In genomic region chr9:10806873-10807272, GRCh38 we compare ENCODE assay signal across 30 cellular contexts.
"Had no signal": no experiment of that assay in that cellular context is flagged by ENCODE, and none has a peak within 500 bp of the region (broad histone marks: within the 10 kb centered on the region; RNA-seq: fewer than 3 reads in every experiment).

No MANE protein-coding gene starts in this region.

- H3K27me3 ChIP-seq: ovary, right lobe of liver, sigmoid colon, suprapubic skin, testis, tibial artery, transverse colon, upper lobe of right lung, uterus had no signal

- H3K27ac ChIP-seq: ovary, parathyroid adenoma, psoas muscle, right lobe of liver, sigmoid colon, suprapubic skin, testis, tibial artery, transverse colon, upper lobe of right lung, uterus had no signal

- H3K36me3 Mint-ChIP-seq: naive thymus-derived CD8-positive, alpha-beta T cell; stimulated activated effector memory CD8-positive, alpha-beta T cell treated with anti-CD3 and anti-CD28 coated beads, Interleukin-12 subunit alpha, Interleukin-12 subunit beta, amount 100 ng/mL, for 72 hours; type B pancreatic cell had no signal

- H3K4me1 ChIP-seq: parathyroid adenoma, psoas muscle, right lobe of liver, sigmoid colon, suprapubic skin, testis, tibial artery, transverse colon, upper lobe of right lung, uterus had no signal

- H3K9me3 ChIP-seq: ovary, psoas muscle, right lobe of liver, testis, tibial artery, upper lobe of right lung, uterus had no signal

- H3K4me3 Mint-ChIP-seq: naive thymus-derived CD8-positive, alpha-beta T cell; natural killer cell treated with Interleukin-12 subunit alpha and Interleukin-12 subunit beta and Interleukin-15 and Interleukin-18, amount 100 ng/mL, for 72 hours; nephron progenitor cell; neural crest cell; stimulated activated effector memory CD8-positive, alpha-beta T cell treated with anti-CD3 and anti-CD28 coated beads, Interleukin-12 subunit alpha, Interleukin-12 subunit beta, amount 100 ng/mL, for 72 hours; stimulated activated naive CD8-positive, alpha-beta T cell treated with anti-CD3 and anti-CD28 coated beads, Interleukin-15, amount 100 ng/mL, for 72 hours; type B pancreatic cell had no signal

- H3K9ac ChIP-seq: parathyroid adenoma had no signal

- H3K4me3 ChIP-seq: ovary, psoas muscle, right lobe of liver, sigmoid colon, suprapubic skin, testis, tibial artery, transverse colon, upper lobe of right lung, uterus had no signal

- DNase-seq: naive thymus-derived CD8-positive, alpha-beta T cell; nephron progenitor cell; occipital lobe; ovary; posterior cingulate gyrus; psoas muscle; right cardiac atrium; right lobe of liver; sigmoid colon; small intestine; stimulated activated CD4-positive, alpha-beta T cell treated with anti-CD3 and anti-CD28 coated beads, Interleukin-15, amount 100 ng/mL, for 24 hours; stimulated activated CD4-positive, alpha-beta T cell treated with anti-CD3 and anti-CD28 coated beads, Interleukin-2, amount 100 ng/mL, for 24 hours; stimulated activated CD4-positive, alpha-beta T cell treated with anti-CD3 and anti-CD28 coated beads, Interleukin-2, amount 100 ng/mL, for 48 hours; stimulated activated CD4-positive, alpha-beta T cell treated with anti-CD3 and anti-CD28 coated beads, Interleukin-4, amount 100 ng/mL, for 24 hours; stimulated activated naive CD4-positive, alpha-beta T cell; stimulated activated naive CD8-positive, alpha-beta T cell treated with anti-CD3 and anti-CD28 coated beads, Interleukin-15, amount 100 ng/mL, for 72 hours; stimulated activated naive CD8-positive, alpha-beta T cell treated with anti-CD3 and anti-CD28 coated beads, Interleukin-15, Interleukin-2, amounts not matched to agents 100 U/mL and 50 U/mL, for 24 hours; substantia nigra; testis; tibial artery; transverse colon; upper lobe of right lung; uterus had no signal

- ATAC-seq: naive thymus-derived CD8-positive, alpha-beta T cell; natural killer cell treated with Interleukin-12 subunit alpha and Interleukin-12 subunit beta and Interleukin-15 and Interleukin-18, amount 100 ng/mL, for 72 hours; psoas muscle; right cardiac atrium; right lobe of liver; stimulated activated effector memory CD8-positive, alpha-beta T cell treated with anti-CD3 and anti-CD28 coated beads, Interleukin-12 subunit alpha, Interleukin-12 subunit beta, amount 100 ng/mL, for 72 hours; stimulated activated naive CD8-positive, alpha-beta T cell treated with anti-CD3 and anti-CD28 coated beads, Interleukin-15, amount 100 ng/mL, for 72 hours; stimulated activated naive CD8-positive, alpha-beta T cell treated with anti-CD3 and anti-CD28 coated beads, Interleukin-15, Interleukin-2, amounts not matched to agents 100 U/mL and 50 U/mL, for 24 hours; upper lobe of right lung had no signal

- H3K9me3 Mint-ChIP-seq: nephron progenitor cell, type B pancreatic cell had no signal

- H3K36me3 ChIP-seq: ovary, right lobe of liver, sigmoid colon, suprapubic skin, tibial artery, transverse colon, upper lobe of right lung, uterus had no signal

- H3K27ac Mint-ChIP-seq: naive thymus-derived CD8-positive, alpha-beta T cell; natural killer cell treated with Interleukin-12 subunit alpha and Interleukin-12 subunit beta and Interleukin-15 and Interleukin-18, amount 100 ng/mL, for 72 hours; progenitor cell of endocrine pancreas; stimulated activated effector memory CD8-positive, alpha-beta T cell treated with anti-CD3 and anti-CD28 coated beads, Interleukin-12 subunit alpha, Interleukin-12 subunit beta, amount 100 ng/mL, for 72 hours; stimulated activated naive CD8-positive, alpha-beta T cell treated with anti-CD3 and anti-CD28 coated beads, Interleukin-15, amount 100 ng/mL, for 72 hours; type B pancreatic cell had no signal

- H3K27me3 Mint-ChIP-seq: naive thymus-derived CD8-positive, alpha-beta T cell; natural killer cell treated with Interleukin-12 subunit alpha and Interleukin-12 subunit beta and Interleukin-15 and Interleukin-18, amount 100 ng/mL, for 72 hours; progenitor cell of endocrine pancreas; stimulated activated naive CD8-positive, alpha-beta T cell treated with anti-CD3 and anti-CD28 coated beads, Interleukin-15, amount 100 ng/mL, for 72 hours; type B pancreatic cell had no signal

- H3K4me1 Mint-ChIP-seq: naive thymus-derived CD8-positive, alpha-beta T cell; nephron progenitor cell; neural crest cell; stimulated activated effector memory CD8-positive, alpha-beta T cell treated with anti-CD3 and anti-CD28 coated beads, Interleukin-12 subunit alpha, Interleukin-12 subunit beta, amount 100 ng/mL, for 72 hours; stimulated activated naive CD8-positive, alpha-beta T cell treated with anti-CD3 and anti-CD28 coated beads, Interleukin-15, amount 100 ng/mL, for 72 hours had no signal

- H3K79me2 ChIP-seq: parathyroid adenoma had no signal
